7 cellular contexts compared by ENCODE assay signal in genomic region chr2:47403829-47404228, GRCh38. TPM values are rescaled to one million over a fixed set of nuclear protein-coding genes. Genes with fewer than 3 reads are reported as not detected.
A peak's percentile ranks its signal among the peaks of the same experiment; 100 is the strongest.
DNase-seq lines count a peak whose midpoint lies in the region; ATAC-seq and TF ChIP-seq lines count a peak whose summit lies in the region.

No MANE protein-coding gene starts in this region.

- H3K27ac Mint-ChIP-seq in naive B cell, result peak overlapping the region; percentile 4 to 98 (median 70)

- peaks cover 6 to 7% of the 10 kb centered on the region in 2 donors for H3K36me3 Mint-ChIP-seq in naive B cell

- WGBS in ectodermal cell, 2 experiments, result 3% methylated on average over 14 of the region's 14 CpGs

- no peaks in the 10 kb centered on the region for H3K27me3 ChIP-seq in ectodermal cell (ENCODE audit: control insufficient read depth, insufficient read depth, low read length, poor library complexity, severe bottlenecking)

- no peaks in the 10 kb centered on the region for H3K9me3 ChIP-seq in ectodermal cell (ENCODE audit: control insufficient read depth, low read length)

- H3K27ac ChIP-seq in ectodermal cell (ENCODE audit: insufficient read depth, low read depth, low read length, poor library complexity, severe bottlenecking), result no peak overlapping the region

- TF ChIP-seq CTCF in GM12875 (IDR thresholded peaks at IDR 0.05; ENCODE audit: borderline replicate concordance, insufficient read depth, low read depth, low read length), result no peak

- H3K4me3 ChIP-seq in GM12875 (ENCODE audit: low read depth, low read length), result peak overlapping the region; percentile 77
- peak overlapping the region; percentile 84 for H3K4me3 ChIP-seq in ectodermal cell (ENCODE audit: insufficient read depth, low read depth, low read length)

- no peak for ATAC-seq in naive B cell (ENCODE audit: low read depth in 2 of 2)

- peaks cover 0 to 4% (median 0%) of the 10 kb centered on the region in 7 donors for H3K9me3 Mint-ChIP-seq in naive B cell

- intact Hi-C loops in posterior vena cava (cut with DNase I), result no loop called here

- DNase-seq in NCI-H69 (lab: John Stamatoyannopoulos, UW) (peak; percentile 32), naive B cell (no peak), NAMALWA (ENCODE audit: low spot score) (no peak), posterior vena cava (ENCODE audit: low spot score) (no peak), GF-D8 (lab: John Stamatoyannopoulos, UW) (no peak)

- peak overlapping the region; percentile 88 to 100 (median 98) for H3K4me3 Mint-ChIP-seq in naive B cell

- peaks cover 28 to 41% (median 29%) of the 10 kb centered on the region in 3 donors for H3K4me1 Mint-ChIP-seq in naive B cell

- H3K27me3 Mint-ChIP-seq in naive B cell, result no peaks in the 10 kb centered on the region

- H3K4me1 ChIP-seq in ectodermal cell (ENCODE audit: control insufficient read depth, insufficient read depth, low read length), result no peaks in the 10 kb centered on the region

- H3K36me3 ChIP-seq in ectodermal cell (ENCODE audit: control insufficient read depth, insufficient read depth, low read length), result peaks cover 5% of the 10 kb centered on the region

RNA-seq across cellular contexts. Expression of gene MSH2, which starts 0.9 kb away (rescaled TPM):
- 104 TPM for polyA plus RNA-seq in ectodermal cell (2013, experiment 1 of 4)
- polyA plus RNA-seq in ectodermal cell (2013, experiment 2 of 4), result 109 TPM
- 72.4 TPM for polyA plus RNA-seq in ectodermal cell (2013, experiment 3 of 4)
- 78.1 TPM for polyA plus RNA-seq in ectodermal cell (2013, experiment 4 of 4)
- 10 to 100 TPM; 22.9 to 33.5 (median 31.0) TPM for polyA plus RNA-seq in naive B cell (ENCODE audit: low read depth in 6 of 6)
- 1 to 10 TPM; 6.7 to 7.9 TPM for total RNA-seq in posterior vena cava

RNA-seq across cellular contexts. Expression of gene EPCAM, which starts 34.7 kb away (rescaled TPM):
- polyA plus RNA-seq in ectodermal cell (2013, experiment 1 of 4), result 3.5 TPM
- 2.2 TPM for polyA plus RNA-seq in ectodermal cell (2013, experiment 2 of 4)
- polyA plus RNA-seq in ectodermal cell (2013, experiment 3 of 4), result 2.5 TPM
- polyA plus RNA-seq in ectodermal cell (2013, experiment 4 of 4), result 2.3 TPM
- polyA plus RNA-seq in naive B cell (ENCODE audit: low read depth in 6 of 6), result not detected
- under 1 TPM; 0.19 to 0.74 TPM for total RNA-seq in posterior vena cava
